Comparison of ENCODE assay signal across 18 cellular contexts in the genomic region with DNA sequence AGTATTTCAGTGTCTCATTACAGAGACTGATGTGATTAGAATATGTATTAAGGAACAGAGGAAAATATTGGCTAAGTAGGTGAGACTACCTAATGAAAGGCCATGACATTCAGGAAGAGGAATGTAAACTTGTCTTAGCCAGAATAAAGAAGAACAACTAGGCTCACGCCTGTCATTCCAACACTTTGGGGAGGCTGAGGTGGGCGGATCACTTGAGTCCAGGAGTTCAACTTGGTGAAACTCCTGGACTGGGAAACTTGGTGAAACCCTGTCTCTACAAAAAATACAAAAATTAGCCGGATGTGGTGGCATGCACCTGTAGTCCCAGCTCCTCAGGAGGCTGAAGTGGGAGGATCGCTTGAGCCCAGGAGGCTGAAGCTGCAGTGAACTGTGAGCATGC.
"Had no signal": no experiment of that assay in that cellular context is flagged by ENCODE, and none has a peak within 500 bp of the region (broad histone marks: within the 10 kb centered on the region; RNA-seq: fewer than 3 reads in every experiment).

No MANE protein-coding gene starts in this region.

- FAIRE-seq: small intestine, urothelium cell line had no signal

- H3K36me3 Mint-ChIP-seq: natural killer cell had no signal

- H3K4me1 ChIP-seq: colonic mucosa had no signal

- H3K9me3 ChIP-seq: colonic mucosa, mucosa of descending colon, right atrium auricular region had no signal

- H3K4me3 ChIP-seq: colonic mucosa, hepatocyte, lung, mucosa of descending colon, right atrium auricular region had no signal

- H3K4me3 Mint-ChIP-seq: natural killer cell, neural crest cell had no signal

- H3K27me3 ChIP-seq: colonic mucosa, hepatocyte, right atrium auricular region had no signal

- H3K9me3 Mint-ChIP-seq: natural killer cell had no signal

- DNase-seq: colonic mucosa; dermis blood vessel endothelial cell; foreskin melanocyte; head of caudate nucleus; left colon; left ventricle myocardium superior; mucosa of descending colon; natural killer cell; posterior cingulate gyrus; small intestine; stimulated activated CD4-positive, alpha-beta T cell treated with anti-CD3 and anti-CD28 coated beads, Interleukin-12 subunit alpha, Interleukin-12 subunit beta, amount 100 ng/mL, for 4 hours; stimulated activated naive CD4-positive, alpha-beta T cell treated with Interleukin-2 at 50 U/mL for 16 hours; trophoblast cell had no signal

- H3K4me1 Mint-ChIP-seq: neural crest cell had no signal

- H3K36me3 ChIP-seq: colonic mucosa had no signal

- H3K27ac ChIP-seq: colonic mucosa, hepatocyte, right atrium auricular region had no signal

- ATAC-seq: left colon, left ventricle myocardium superior, mucosa of descending colon, natural killer cell had no signal
